Comparison of ENCODE assay signal across 1 cellular context in the genomic region with DNA sequence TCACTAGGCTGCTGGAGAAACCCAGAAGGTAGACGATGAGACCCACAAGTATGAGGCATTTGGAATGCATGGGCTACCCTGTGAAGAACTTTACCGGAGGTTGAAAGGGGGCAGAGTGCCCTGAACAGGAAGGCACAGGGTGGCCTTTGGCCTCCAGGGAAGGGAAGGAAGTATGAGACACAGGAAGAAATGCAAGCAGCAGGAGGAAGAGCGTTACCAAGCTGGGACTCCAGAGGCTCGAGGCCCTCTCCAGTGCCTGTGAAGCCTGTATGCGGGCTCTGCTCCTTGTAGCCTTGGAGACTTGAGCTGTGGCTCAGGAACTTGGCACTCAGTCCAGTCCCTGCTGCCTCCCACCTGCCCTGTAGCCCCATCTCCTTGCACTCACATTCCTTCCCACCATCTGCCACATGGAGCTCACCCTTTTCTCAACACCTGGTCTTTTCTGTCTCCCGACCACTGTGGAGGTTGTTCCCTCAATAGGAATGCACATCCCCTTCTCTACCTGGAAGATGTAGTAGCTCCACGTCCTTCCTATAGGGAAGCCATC.
TF ChIP-seq lines count a peak whose summit lies in the region.

No MANE protein-coding gene starts in this region.

TF ChIP-seq in HepG2, 621 proteins besides CTCF, POLR2A, EP300 and RAD21:
- TF ChIP-seq, protein P1, sequence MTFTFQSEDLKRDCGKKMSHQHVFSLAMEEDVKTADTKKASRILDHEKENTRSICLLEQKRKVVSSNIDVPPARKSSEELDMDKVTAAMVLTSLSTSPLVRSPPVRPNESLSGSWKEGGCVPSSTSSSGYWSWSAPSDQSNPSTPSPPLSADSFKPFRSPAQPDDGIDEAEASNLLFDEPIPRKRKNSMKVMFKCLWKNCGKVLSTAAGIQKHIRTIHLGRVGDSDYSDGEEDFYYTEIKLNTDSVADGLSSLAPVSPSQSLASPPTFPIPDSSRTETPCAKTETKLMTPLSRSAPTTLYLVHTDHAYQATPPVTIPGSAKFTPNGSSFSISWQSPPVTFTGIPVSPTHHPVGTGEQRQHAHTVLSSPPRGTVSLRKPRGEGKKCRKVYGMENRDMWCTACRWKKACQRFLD (CRISPR knock-in tag; IDR thresholded peaks at IDR 0.05; ENCODE audit: borderline replicate concordance) = 0 out of 2 replicates have a peak, but pooled peaks have one; percentile 41
- TF ChIP-seq POLR2G (IDR thresholded peaks at IDR 0.05; ENCODE audit: low read depth, low read length) (peak; percentile 12; the same call in 1 of the 2 replicates), TEAD3 (CRISPR knock-in tag; optimal IDR thresholded peaks at IDR 0.05; ENCODE audit: borderline replicate concordance) (peak; percentile 8), ZNF75D (CRISPR knock-in tag; IDR thresholded peaks at IDR 0.05; ENCODE audit: borderline replicate concordance) (no peak), ARNT2 (CRISPR knock-in tag; IDR thresholded peaks at IDR 0.05; ENCODE audit: low read depth) (no peak), KDM2A (CRISPR knock-in tag; IDR thresholded peaks at IDR 0.05; ENCODE audit: borderline replicate concordance, low read depth) (peak; percentile 26; the same call in 1 of the 2 replicates)
